ENCODE assay signal across 1 cellular context in the genomic region with DNA sequence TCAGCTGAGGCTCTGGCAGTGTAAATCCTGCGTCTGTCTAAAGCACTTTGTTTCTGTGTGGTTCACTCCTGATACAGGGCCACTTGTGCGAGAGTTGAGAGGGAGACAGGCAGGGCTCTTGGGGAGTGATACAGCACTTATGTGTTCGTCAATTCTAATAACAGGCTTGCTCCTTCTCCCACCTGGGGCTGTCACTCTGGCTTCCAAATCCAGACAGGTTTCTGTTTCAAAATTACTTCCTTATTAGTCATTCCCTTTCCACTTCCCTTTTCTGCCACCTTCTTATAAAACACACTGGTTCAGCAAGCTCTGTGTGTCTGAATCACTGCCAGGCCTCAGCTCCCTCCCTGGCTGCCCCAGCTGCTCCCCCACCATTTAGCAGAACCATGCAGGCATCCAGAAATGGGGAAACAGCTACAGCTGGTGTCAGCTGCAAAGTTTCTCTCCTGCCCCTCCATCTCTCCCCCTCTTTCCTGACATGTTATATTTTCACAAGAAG.
TF ChIP-seq lines count a peak whose summit lies in the region.

No MANE protein-coding gene starts in this region.

TF ChIP-seq in GM12878, 131 proteins besides CTCF, POLR2A, EP300 and RAD21 (continued from another document and continues in another):
- peak; percentile 84 for TF ChIP-seq MTA2 (IDR thresholded peaks at IDR 0.05; ENCODE audit: low read depth)
- no peak for TF ChIP-seq CBX3 (IDR thresholded peaks at IDR 0.05; ENCODE audit: borderline replicate concordance, low read depth)
- TF ChIP-seq, protein P1, sequence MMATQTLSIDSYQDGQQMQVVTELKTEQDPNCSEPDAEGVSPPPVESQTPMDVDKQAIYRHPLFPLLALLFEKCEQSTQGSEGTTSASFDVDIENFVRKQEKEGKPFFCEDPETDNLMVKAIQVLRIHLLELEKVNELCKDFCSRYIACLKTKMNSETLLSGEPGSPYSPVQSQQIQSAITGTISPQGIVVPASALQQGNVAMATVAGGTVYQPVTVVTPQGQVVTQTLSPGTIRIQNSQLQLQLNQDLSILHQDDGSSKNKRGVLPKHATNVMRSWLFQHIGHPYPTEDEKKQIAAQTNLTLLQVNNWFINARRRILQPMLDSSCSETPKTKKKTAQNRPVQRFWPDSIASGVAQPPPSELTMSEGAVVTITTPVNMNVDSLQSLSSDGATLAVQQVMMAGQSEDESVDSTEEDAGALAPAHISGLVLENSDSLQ (IDR thresholded peaks at IDR 0.05), result peak; percentile 95
- TF ChIP-seq ASH2L (IDR thresholded peaks at IDR 0.05; ENCODE audit: borderline replicate concordance, low read depth), result no peak
- TF ChIP-seq MYB (IDR thresholded peaks at IDR 0.05; ENCODE audit: borderline replicate concordance, low read depth, low read length), result no peak
- TF ChIP-seq NR2F1 (conservative IDR thresholded peaks at IDR 0.05), result 0 out of 2 replicates have a peak, but pooled peaks have one; percentile 32
- TF ChIP-seq MEF2A (IDR thresholded peaks at IDR 0.05; ENCODE audit: insufficient read depth, low read depth, low read length), result 0 out of 2 replicates have a peak, but pooled peaks have one; percentile 79
- TF ChIP-seq RELA (IDR thresholded peaks at IDR 0.05; ENCODE audit: borderline replicate concordance, partially characterized antibody), result no peak
- no peak for TF ChIP-seq SMAD1 (IDR thresholded peaks at IDR 0.05; ENCODE audit: low read depth, partially characterized antibody)
- TF ChIP-seq GATAD2B (conservative IDR thresholded peaks at IDR 0.05; ENCODE audit: low read depth), result peak; percentile 87
- TF ChIP-seq HDGF (IDR thresholded peaks at IDR 0.05), result no peak
- no peak for TF ChIP-seq YY1 (IDR thresholded peaks at IDR 0.05; ENCODE audit: low read depth, low read length)
- TF ChIP-seq, protein P2, sequence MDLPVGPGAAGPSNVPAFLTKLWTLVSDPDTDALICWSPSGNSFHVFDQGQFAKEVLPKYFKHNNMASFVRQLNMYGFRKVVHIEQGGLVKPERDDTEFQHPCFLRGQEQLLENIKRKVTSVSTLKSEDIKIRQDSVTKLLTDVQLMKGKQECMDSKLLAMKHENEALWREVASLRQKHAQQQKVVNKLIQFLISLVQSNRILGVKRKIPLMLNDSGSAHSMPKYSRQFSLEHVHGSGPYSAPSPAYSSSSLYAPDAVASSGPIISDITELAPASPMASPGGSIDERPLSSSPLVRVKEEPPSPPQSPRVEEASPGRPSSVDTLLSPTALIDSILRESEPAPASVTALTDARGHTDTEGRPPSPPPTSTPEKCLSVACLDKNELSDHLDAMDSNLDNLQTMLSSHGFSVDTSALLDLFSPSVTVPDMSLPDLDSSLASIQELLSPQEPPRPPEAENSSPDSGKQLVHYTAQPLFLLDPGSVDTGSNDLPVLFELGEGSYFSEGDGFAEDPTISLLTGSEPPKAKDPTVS (IDR thresholded peaks at IDR 0.05; ENCODE audit: low read depth, low read length), result no peak
- no peak for TF ChIP-seq SUZ12 (IDR thresholded peaks at IDR 0.05; ENCODE audit: unreplicated experiment)
- TF ChIP-seq, protein P3, sequence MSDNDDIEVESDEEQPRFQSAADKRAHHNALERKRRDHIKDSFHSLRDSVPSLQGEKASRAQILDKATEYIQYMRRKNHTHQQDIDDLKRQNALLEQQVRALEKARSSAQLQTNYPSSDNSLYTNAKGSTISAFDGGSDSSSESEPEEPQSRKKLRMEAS (IDR thresholded peaks at IDR 0.05; ENCODE audit: low read depth, low read length), result no peak
- TF ChIP-seq CHD4 (IDR thresholded peaks at IDR 0.05), result no peak
- TF ChIP-seq, protein P4, sequence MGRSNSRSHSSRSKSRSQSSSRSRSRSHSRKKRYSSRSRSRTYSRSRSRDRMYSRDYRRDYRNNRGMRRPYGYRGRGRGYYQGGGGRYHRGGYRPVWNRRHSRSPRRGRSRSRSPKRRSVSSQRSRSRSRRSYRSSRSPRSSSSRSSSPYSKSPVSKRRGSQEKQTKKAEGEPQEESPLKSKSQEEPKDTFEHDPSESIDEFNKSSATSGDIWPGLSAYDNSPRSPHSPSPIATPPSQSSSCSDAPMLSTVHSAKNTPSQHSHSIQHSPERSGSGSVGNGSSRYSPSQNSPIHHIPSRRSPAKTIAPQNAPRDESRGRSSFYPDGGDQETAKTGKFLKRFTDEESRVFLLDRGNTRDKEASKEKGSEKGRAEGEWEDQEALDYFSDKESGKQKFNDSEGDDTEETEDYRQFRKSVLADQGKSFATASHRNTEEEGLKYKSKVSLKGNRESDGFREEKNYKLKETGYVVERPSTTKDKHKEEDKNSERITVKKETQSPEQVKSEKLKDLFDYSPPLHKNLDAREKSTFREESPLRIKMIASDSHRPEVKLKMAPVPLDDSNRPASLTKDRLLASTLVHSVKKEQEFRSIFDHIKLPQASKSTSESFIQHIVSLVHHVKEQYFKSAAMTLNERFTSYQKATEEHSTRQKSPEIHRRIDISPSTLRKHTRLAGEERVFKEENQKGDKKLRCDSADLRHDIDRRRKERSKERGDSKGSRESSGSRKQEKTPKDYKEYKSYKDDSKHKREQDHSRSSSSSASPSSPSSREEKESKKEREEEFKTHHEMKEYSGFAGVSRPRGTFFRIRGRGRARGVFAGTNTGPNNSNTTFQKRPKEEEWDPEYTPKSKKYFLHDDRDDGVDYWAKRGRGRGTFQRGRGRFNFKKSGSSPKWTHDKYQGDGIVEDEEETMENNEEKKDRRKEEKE (IDR thresholded peaks at IDR 0.05), result no peak
- peak; percentile 99 for TF ChIP-seq IKZF2 (IDR thresholded peaks at IDR 0.05)
- no peak for TF ChIP-seq SIX5 (IDR thresholded peaks at IDR 0.05; ENCODE audit: low read depth, low read length, severe bottlenecking)
- TF ChIP-seq FOS (IDR thresholded peaks at IDR 0.05; ENCODE audit: borderline replicate concordance, extremely low read depth, insufficient read length), result no peak
- TF ChIP-seq ZNF384 (IDR thresholded peaks at IDR 0.05; ENCODE audit: borderline replicate concordance, low read depth, low read length), result no peak
- TF ChIP-seq POLR2AphosphoS5 (IDR thresholded peaks at IDR 0.05; ENCODE audit: low read length), result no peak
- 0 out of 4 replicates have a peak, but pooled peaks of 1 of the 2 experiments have one; percentile 68 for TF ChIP-seq CEBPB (IDR thresholded peaks at IDR 0.05; ENCODE audit: borderline replicate concordance in 1 of 2, low read depth in 2 of 2, low read length in 2 of 2)
- TF ChIP-seq ZNF24 (IDR thresholded peaks at IDR 0.05), result no peak
- no peak for TF ChIP-seq TARDBP (IDR thresholded peaks at IDR 0.05; ENCODE audit: borderline replicate concordance)
- TF ChIP-seq GABPA (IDR thresholded peaks at IDR 0.05; ENCODE audit: low read depth), result peak; percentile 20; the same call in 1 of the 2 replicates
- TF ChIP-seq JUND (IDR thresholded peaks at IDR 0.05; ENCODE audit: low read depth, low read length), result peak; percentile 51
- TF ChIP-seq NBN (IDR thresholded peaks at IDR 0.05), result peak; percentile 78
- 0 out of 2 replicates have a peak, but pooled peaks have one; percentile 42 for TF ChIP-seq CBFB (IDR thresholded peaks at IDR 0.05; ENCODE audit: low read depth)
- no peak for TF ChIP-seq ESRRA (IDR thresholded peaks at IDR 0.05; ENCODE audit: low read length)
- TF ChIP-seq, protein P5, sequence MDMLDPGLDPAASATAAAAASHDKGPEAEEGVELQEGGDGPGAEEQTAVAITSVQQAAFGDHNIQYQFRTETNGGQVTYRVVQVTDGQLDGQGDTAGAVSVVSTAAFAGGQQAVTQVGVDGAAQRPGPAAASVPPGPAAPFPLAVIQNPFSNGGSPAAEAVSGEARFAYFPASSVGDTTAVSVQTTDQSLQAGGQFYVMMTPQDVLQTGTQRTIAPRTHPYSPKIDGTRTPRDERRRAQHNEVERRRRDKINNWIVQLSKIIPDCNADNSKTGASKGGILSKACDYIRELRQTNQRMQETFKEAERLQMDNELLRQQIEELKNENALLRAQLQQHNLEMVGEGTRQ (IDR thresholded peaks at IDR 0.05; ENCODE audit: borderline replicate concordance, low read depth, low read length), result no peak
- peak; percentile 60 for TF ChIP-seq MEF2B (IDR thresholded peaks at IDR 0.05; ENCODE audit: partially characterized antibody, poor library complexity, severe bottlenecking)
- no peak for TF ChIP-seq RAD51 (IDR thresholded peaks at IDR 0.05)
- TF ChIP-seq EED (IDR thresholded peaks at IDR 0.05; ENCODE audit: low read depth), result peak; percentile 98
- TF ChIP-seq, protein P6, sequence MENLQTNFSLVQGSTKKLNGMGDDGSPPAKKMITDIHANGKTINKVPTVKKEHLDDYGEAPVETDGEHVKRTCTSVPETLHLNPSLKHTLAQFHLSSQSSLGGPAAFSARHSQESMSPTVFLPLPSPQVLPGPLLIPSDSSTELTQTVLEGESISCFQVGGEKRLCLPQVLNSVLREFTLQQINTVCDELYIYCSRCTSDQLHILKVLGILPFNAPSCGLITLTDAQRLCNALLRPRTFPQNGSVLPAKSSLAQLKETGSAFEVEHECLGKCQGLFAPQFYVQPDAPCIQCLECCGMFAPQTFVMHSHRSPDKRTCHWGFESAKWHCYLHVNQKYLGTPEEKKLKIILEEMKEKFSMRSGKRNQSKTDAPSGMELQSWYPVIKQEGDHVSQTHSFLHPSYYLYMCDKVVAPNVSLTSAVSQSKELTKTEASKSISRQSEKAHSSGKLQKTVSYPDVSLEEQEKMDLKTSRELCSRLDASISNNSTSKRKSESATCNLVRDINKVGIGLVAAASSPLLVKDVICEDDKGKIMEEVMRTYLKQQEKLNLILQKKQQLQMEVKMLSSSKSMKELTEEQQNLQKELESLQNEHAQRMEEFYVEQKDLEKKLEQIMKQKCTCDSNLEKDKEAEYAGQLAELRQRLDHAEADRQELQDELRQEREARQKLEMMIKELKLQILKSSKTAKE (IDR thresholded peaks at IDR 0.05; ENCODE audit: low read depth, poor library complexity, severe bottlenecking), result peak; percentile 88
- TF ChIP-seq BACH1 (IDR thresholded peaks at IDR 0.05; ENCODE audit: borderline replicate concordance), result peak; percentile 51; the same call in 1 of the 2 replicates
- TF ChIP-seq, protein P7, sequence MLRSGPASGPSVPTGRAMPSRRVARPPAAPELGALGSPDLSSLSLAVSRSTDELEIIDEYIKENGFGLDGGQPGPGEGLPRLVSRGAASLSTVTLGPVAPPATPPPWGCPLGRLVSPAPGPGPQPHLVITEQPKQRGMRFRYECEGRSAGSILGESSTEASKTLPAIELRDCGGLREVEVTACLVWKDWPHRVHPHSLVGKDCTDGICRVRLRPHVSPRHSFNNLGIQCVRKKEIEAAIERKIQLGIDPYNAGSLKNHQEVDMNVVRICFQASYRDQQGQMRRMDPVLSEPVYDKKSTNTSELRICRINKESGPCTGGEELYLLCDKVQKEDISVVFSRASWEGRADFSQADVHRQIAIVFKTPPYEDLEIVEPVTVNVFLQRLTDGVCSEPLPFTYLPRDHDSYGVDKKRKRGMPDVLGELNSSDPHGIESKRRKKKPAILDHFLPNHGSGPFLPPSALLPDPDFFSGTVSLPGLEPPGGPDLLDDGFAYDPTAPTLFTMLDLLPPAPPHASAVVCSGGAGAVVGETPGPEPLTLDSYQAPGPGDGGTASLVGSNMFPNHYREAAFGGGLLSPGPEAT (IDR thresholded peaks at IDR 0.05; ENCODE audit: low read depth), result peak; percentile 91
- TF ChIP-seq, protein P8, sequence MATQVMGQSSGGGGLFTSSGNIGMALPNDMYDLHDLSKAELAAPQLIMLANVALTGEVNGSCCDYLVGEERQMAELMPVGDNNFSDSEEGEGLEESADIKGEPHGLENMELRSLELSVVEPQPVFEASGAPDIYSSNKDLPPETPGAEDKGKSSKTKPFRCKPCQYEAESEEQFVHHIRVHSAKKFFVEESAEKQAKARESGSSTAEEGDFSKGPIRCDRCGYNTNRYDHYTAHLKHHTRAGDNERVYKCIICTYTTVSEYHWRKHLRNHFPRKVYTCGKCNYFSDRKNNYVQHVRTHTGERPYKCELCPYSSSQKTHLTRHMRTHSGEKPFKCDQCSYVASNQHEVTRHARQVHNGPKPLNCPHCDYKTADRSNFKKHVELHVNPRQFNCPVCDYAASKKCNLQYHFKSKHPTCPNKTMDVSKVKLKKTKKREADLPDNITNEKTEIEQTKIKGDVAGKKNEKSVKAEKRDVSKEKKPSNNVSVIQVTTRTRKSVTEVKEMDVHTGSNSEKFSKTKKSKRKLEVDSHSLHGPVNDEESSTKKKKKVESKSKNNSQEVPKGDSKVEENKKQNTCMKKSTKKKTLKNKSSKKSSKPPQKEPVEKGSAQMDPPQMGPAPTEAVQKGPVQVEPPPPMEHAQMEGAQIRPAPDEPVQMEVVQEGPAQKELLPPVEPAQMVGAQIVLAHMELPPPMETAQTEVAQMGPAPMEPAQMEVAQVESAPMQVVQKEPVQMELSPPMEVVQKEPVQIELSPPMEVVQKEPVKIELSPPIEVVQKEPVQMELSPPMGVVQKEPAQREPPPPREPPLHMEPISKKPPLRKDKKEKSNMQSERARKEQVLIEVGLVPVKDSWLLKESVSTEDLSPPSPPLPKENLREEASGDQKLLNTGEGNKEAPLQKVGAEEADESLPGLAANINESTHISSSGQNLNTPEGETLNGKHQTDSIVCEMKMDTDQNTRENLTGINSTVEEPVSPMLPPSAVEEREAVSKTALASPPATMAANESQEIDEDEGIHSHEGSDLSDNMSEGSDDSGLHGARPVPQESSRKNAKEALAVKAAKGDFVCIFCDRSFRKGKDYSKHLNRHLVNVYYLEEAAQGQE (IDR thresholded peaks at IDR 0.05; ENCODE audit: low read depth, low read length), result no peak
- TF ChIP-seq LARP7 (IDR thresholded peaks at IDR 0.05), result no peak
- no peak for TF ChIP-seq SRF (IDR thresholded peaks at IDR 0.05; ENCODE audit: low read depth in 2 of 2, low read length in 2 of 2)
- TF ChIP-seq, protein P9, sequence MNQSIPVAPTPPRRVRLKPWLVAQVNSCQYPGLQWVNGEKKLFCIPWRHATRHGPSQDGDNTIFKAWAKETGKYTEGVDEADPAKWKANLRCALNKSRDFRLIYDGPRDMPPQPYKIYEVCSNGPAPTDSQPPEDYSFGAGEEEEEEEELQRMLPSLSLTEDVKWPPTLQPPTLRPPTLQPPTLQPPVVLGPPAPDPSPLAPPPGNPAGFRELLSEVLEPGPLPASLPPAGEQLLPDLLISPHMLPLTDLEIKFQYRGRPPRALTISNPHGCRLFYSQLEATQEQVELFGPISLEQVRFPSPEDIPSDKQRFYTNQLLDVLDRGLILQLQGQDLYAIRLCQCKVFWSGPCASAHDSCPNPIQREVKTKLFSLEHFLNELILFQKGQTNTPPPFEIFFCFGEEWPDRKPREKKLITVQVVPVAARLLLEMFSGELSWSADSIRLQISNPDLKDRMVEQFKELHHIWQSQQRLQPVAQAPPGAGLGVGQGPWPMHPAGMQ (IDR thresholded peaks at IDR 0.05; ENCODE audit: borderline replicate concordance), result no peak
- no peak for TF ChIP-seq MYC (IDR thresholded peaks at IDR 0.05; ENCODE audit: insufficient read depth, insufficient read length, insufficient replicate concordance, low read length, severe bottlenecking)
- TF ChIP-seq RFX5 (IDR thresholded peaks at IDR 0.05; ENCODE audit: low read depth, low read length), result no peak
- peak; percentile 90 for TF ChIP-seq NFIC (IDR thresholded peaks at IDR 0.05; ENCODE audit: low read depth, low read length)
- TF ChIP-seq KLF5 (IDR thresholded peaks at IDR 0.05; ENCODE audit: partially characterized antibody), result no peak
- no peak for TF ChIP-seq SREBF1 (IDR thresholded peaks at IDR 0.05; ENCODE audit: low read length)
- peak; percentile 74; the same call in 1 of the 2 replicates for TF ChIP-seq ZBED1 (IDR thresholded peaks at IDR 0.05; ENCODE audit: borderline replicate concordance)
- peak; percentile 99 for TF ChIP-seq SPI1 (IDR thresholded peaks at IDR 0.05; ENCODE audit: borderline replicate concordance, insufficient read depth, low read depth, low read length)
- no peak for TF ChIP-seq EGR1 (IDR thresholded peaks at IDR 0.05; ENCODE audit: borderline replicate concordance in 1 of 2, low read depth in 2 of 2, low read length in 2 of 2)
- TF ChIP-seq SUPT20H (IDR thresholded peaks at IDR 0.05; ENCODE audit: borderline replicate concordance, control insufficient read depth, low read depth, low read length), result no peak
- TF ChIP-seq DPF2 (IDR thresholded peaks at IDR 0.05), result peak; percentile 98
- TF ChIP-seq ZNF274 (IDR thresholded peaks at IDR 0.05; ENCODE audit: insufficient read depth, insufficient read length), result no peak
